Comparison of ENCODE assay signal across 4 cellular contexts in genomic region chr5:112264151-112264550, GRCh38.
"Had no signal": no experiment of that assay in that cellular context is flagged by ENCODE, and none has a peak within 500 bp of the region (broad histone marks: within the 10 kb centered on the region; RNA-seq: fewer than 3 reads in every experiment).

No MANE protein-coding gene starts in this region.

- H3K27ac ChIP-seq: HL-60 had no signal

- H3K4me3 ChIP-seq: K562 had no signal

- DNase-seq: IMR-90 had no signal

- ATAC-seq: HepG2, K562 had no signal
